In the genomic region with DNA sequence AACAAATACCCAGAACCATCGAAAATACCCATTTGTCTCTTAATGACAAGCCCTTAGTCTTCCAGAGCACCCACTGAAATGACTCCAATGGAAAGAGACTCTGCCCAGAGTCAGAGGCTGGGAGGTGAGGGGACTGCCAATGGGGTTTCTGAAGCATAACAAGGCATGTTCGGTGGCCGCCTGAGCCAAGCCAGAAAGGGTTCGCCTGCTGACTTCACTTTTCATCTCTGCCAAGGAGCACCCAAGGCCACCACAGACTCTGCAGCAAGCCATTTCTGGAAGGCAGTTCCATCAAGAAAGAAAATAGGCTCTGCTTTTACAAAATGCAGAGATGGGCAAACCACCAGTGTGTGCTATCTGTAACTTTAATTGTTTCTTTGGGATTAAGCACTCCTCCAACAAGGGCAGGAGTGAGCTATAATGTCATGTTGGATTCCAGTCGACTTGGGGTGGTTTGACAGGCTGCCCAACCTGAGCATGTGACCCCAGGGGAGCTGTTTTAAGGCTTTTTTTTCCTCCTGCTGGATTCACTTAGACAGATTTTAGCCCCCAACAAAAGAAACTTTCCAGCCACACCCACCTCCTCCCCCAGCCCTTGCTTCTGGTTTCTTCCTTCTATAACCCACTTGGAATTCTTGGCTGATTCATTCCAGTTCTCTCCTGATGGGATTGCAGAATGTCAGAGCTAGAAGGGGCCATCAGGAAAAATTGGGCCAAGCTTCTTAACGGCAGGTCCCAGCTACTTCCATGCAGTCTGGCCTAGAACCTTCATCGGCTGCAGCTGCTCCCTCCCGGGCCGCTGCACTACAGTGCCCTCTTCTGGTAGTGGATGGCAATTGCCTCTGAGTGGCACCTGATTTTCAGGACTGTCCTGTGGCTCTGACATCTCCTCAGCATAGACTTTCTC, we compare ENCODE assay signal across 1 cellular context.
TF ChIP-seq lines count a peak whose summit lies in the region.

No MANE protein-coding gene starts in this region.

TF ChIP-seq in HepG2, 621 proteins besides CTCF, POLR2A, EP300 and RAD21 (continued from another document):
- no peak for TF ChIP-seq KIAA2018 (CRISPR knock-in tag; IDR thresholded peaks at IDR 0.05; ENCODE audit: borderline replicate concordance)
- peak; percentile 89 for TF ChIP-seq STAG1 (CRISPR knock-in tag; IDR thresholded peaks at IDR 0.05)
- TF ChIP-seq ELF4 (CRISPR knock-in tag; IDR thresholded peaks at IDR 0.05; ENCODE audit: borderline replicate concordance), result no peak
- no peak for TF ChIP-seq PCBP2 (optimal IDR thresholded peaks at IDR 0.05; ENCODE audit: low read depth, low read length, poor library complexity, severe bottlenecking)
- TF ChIP-seq KDM2A (CRISPR knock-in tag; IDR thresholded peaks at IDR 0.05; ENCODE audit: borderline replicate concordance, low read depth), result peak; percentile 33; the same call in 1 of the 2 replicates
- 0 out of 2 replicates have a peak, but pooled peaks have one; percentile 22 for TF ChIP-seq HOXA3 (CRISPR knock-in tag; IDR thresholded peaks at IDR 0.05)
